Comparison of ENCODE assay signal across 18 cellular contexts in genomic region chr6:168147205-168147738, GRCh38.
DNase-seq lines count a peak whose midpoint lies in the region; ATAC-seq lines count a peak whose summit lies in the region.
"Had no signal": no experiment of that assay in that cellular context is flagged by ENCODE, and none has a peak within 500 bp of the region (broad histone marks: within the 10 kb centered on the region; RNA-seq: fewer than 3 reads in every experiment).

No MANE protein-coding gene starts in this region.

- no peak overlapping the region for H3K18ac ChIP-seq in mesendoderm (ENCODE audit: low read length)

- no peak overlapping the region for H3K9ac ChIP-seq in mesendoderm (ENCODE audit: low read length)

- no peaks in the 10 kb centered on the region for H3K27me3 ChIP-seq in mesendoderm (ENCODE audit: insufficient read depth, low read length, poor library complexity)

- WGBS in mesendoderm (ENCODE audit: extremely low coverage, insufficient coverage, low lambda C conversion rate): no CpG with 5 or more reads among the region's 4 CpGs

- H3K36me3 ChIP-seq in mesendoderm (ENCODE audit: control insufficient read depth, insufficient read depth, low read length): no peaks in the 10 kb centered on the region
- H3K36me3 ChIP-seq: thoracic aorta had no signal

- no peak for ATAC-seq in left lobe of liver
- ATAC-seq: activated T-cell treated with anti-CD3 and anti-CD28 coated beads, Interleukin-2, amount 50 U/mL, for 4 hours; GM23338; stimulated activated effector memory CD8-positive, alpha-beta T cell treated with anti-CD3 and anti-CD28 coated beads, Interleukin-12 subunit alpha, Interleukin-12 subunit beta, amount 100 ng/mL, for 72 hours; T-cell had no signal

- H3K4me2 ChIP-seq in mesendoderm (ENCODE audit: low read length): no peak overlapping the region
- H3K4me2 ChIP-seq: GM23338 had no signal

- H3K4ac ChIP-seq in mesendoderm (ENCODE audit: low read depth, low read length): no peak overlapping the region

- H3K4me3 ChIP-seq in mesendoderm (ENCODE audit: low read length): no peak overlapping the region
- H3K4me3 ChIP-seq: GM23338, thoracic aorta had no signal

- no peak overlapping the region for H3K56ac ChIP-seq in mesendoderm (ENCODE audit: low read length)

- H4K5ac ChIP-seq in mesendoderm (ENCODE audit: low read length): no peak overlapping the region

- no peak overlapping the region for H4K8ac ChIP-seq in mesendoderm (ENCODE audit: low read depth, low read length)

- no peak overlapping the region for H2BK120ac ChIP-seq in mesendoderm (ENCODE audit: low read depth, low read length)

- in situ Hi-C loops in G401 (cut with HindIII; ENCODE audit: low sequenced_read_pairs): no loop called here
- in situ Hi-C loops in KBM-7 (cut with MboI; ENCODE audit: low pct_unique_long_range_greater_than_20kb, low sequenced_read_pairs): no loop called here

- no peak overlapping the region for H3K27ac ChIP-seq in mesendoderm (ENCODE audit: low read depth, low read length)
- H3K27ac ChIP-seq: thoracic aorta had no signal

- H2BK15ac ChIP-seq in mesendoderm (replicated peaks; ENCODE audit: low read depth): no peak overlapping the region

- H2AK5ac ChIP-seq in mesendoderm (ENCODE audit: low read length): no peak overlapping the region

- H3K23ac ChIP-seq in mesendoderm (ENCODE audit: low read length): no peak overlapping the region

- DNase-seq in G401 (ENCODE audit: low spot score): peak; percentile 38
- peak; percentile 81 to 97 (median 83) for DNase-seq in NCI-H1417 (lab: John Stamatoyannopoulos, UW)
- peak; percentile 72 for DNase-seq in NCI-H69 (lab: John Stamatoyannopoulos, UW)
- DNase-seq in mesendoderm: peak; percentile 59
- no peak for DNase-seq in KG1 (lab: John Stamatoyannopoulos, UW)
- no peak for DNase-seq in KBM-7
- DNase-seq in left lobe of liver (ENCODE audit: low spot score): no peak
- DNase-seq: activated CD4-positive, alpha-beta T cell treated with anti-CD3 and anti-CD28 coated beads, Interleukin-2, amount 50 U/mL, for 1 hour; activated T-cell treated with anti-CD3 and anti-CD28 coated beads, Interleukin-2, amount 50 U/mL, for 4 hours; Calu3; hippocampal formation; IMR-90; Right ventricle myocardium superior; stimulated activated CD4-positive, alpha-beta T cell treated with anti-CD3 and anti-CD28 coated beads, Interleukin-12 subunit alpha, Interleukin-12 subunit beta, amount 100 ng/mL, for 4 hours; T-cell had no signal

- H3K79me1 ChIP-seq in mesendoderm (ENCODE audit: low read length): no peaks in the 10 kb centered on the region

- H2BK5ac ChIP-seq in mesendoderm (ENCODE audit: low read length): no peak overlapping the region

- H3K4me1 ChIP-seq in mesendoderm (ENCODE audit: control insufficient read depth, low read depth, low read length): no peaks in the 10 kb centered on the region

- H3K79me2 ChIP-seq in mesendoderm (ENCODE audit: control insufficient read depth, insufficient read depth, low read length): no peaks in the 10 kb centered on the region

Comparison
In these comparisons a context has a peak if more than half of its experiments do, and no peak if none do; other contexts are left out.
1. DNase-seq: peak in G401 (single experiment), NCI-H1417 (3 of 3), NCI-H69 (single experiment) and mesendoderm (single experiment); none in KG1 (single experiment), KBM-7 (single experiment) and left lobe of liver (single experiment).